Comparison of ENCODE assay signal across 8 cellular contexts in genomic region chr16:53773150-53773846, GRCh38.
A peak's percentile ranks its signal among the peaks of the same experiment; 100 is the strongest.
DNase-seq lines count a peak whose midpoint lies in the region; ATAC-seq, FAIRE-seq and TF ChIP-seq lines count a peak whose summit lies in the region.

No MANE protein-coding gene starts in this region.

- H3K4me3 ChIP-seq in AG10803 (ENCODE audit: low read length) (no peak overlapping the region), LNCaP clone FGC (ENCODE audit: low read depth, low read length) (no peak overlapping the region), esophagus squamous epithelium (no peak overlapping the region)

- FAIRE-seq in RCC 7860 (lab: Jason Lieb, UNC): peak; percentile 91

- peaks cover 5% of the 10 kb centered on the region for H3K9me3 Mint-ChIP-seq in nephron

- no peaks in the 10 kb centered on the region for H3K27me3 Mint-ChIP-seq in nephron (ENCODE audit: low read depth)

- TF ChIP-seq POLR2A in esophagus squamous epithelium (IDR thresholded peaks at IDR 0.05): no peak

- intact Hi-C loops in esophagus squamous epithelium (cut with DNase I): loop anchor here (10.0 kb wide), 1 partner anchor 122 kb away; no protein-coding TSS in a partner anchor

- peaks cover 15 to 93% (median 38%) of the 10 kb centered on the region in 3 donors for H3K4me1 ChIP-seq in esophagus squamous epithelium

- ATAC-seq in HG03439 (IDR thresholded peaks at IDR 0.05; ENCODE audit: unreplicated experiment): no peak

- peak; percentile 83 for DNase-seq in AG10803 (ENCODE audit: low read depth)
- peak; percentile 27 for DNase-seq in GM13976 (ENCODE audit: low spot score)
- DNase-seq in LNCaP clone FGC (ENCODE audit: low read depth): peak; percentile 82
- peak; percentile 77 for DNase-seq in RCC 7860 (ENCODE audit: low spot score)
- DNase-seq in esophagus squamous epithelium (lab: John Stamatoyannopoulos, UW): no peak
- no peak for DNase-seq in mesenteric fat pad (ENCODE audit: low spot score)

- H3K4me1 Mint-ChIP-seq in nephron: peaks cover 22% of the 10 kb centered on the region

- H3K4me3 Mint-ChIP-seq in nephron: no peak overlapping the region

- peaks cover 3% of the 10 kb centered on the region for H3K36me3 Mint-ChIP-seq in nephron (ENCODE audit: low read depth)

- H3K9me3 ChIP-seq in esophagus squamous epithelium: no peaks in the 10 kb centered on the region

- in situ Hi-C loops in GM13976 (cut with MboI; ENCODE audit: low sequenced_read_pairs, unreplicated experiment): no loop called here

- H3K27me3 ChIP-seq in esophagus squamous epithelium: no peaks in the 10 kb centered on the region

- 47 to 50% methylated on average over 5 of the region's 5 CpGs for WGBS in esophagus squamous epithelium, 2 donors

- H3K27ac ChIP-seq in esophagus squamous epithelium: peak overlapping the region in 1 of 4 donors; percentile 6

- no peak overlapping the region for H3K27ac Mint-ChIP-seq in nephron

- TF ChIP-seq CTCF in AG10803 (conservative IDR thresholded peaks at IDR 0.05; ENCODE audit: low read length) (peak; percentile 85), GM13976 (IDR thresholded peaks at IDR 0.05; ENCODE audit: borderline replicate concordance, control extremely low read depth, extremely low read depth, insufficient read depth, missing control alignments) (peak; percentile 47), LNCaP clone FGC (IDR thresholded peaks at IDR 0.05; ENCODE audit: control insufficient read depth, extremely low read depth, insufficient read depth) (peak; percentile 85), esophagus squamous epithelium (IDR thresholded peaks at IDR 0.05) (peak; percentile 18 to 67 (median 45)), nephron (IDR thresholded peaks at IDR 0.05; ENCODE audit: unreplicated experiment in 3 of 3) (peak; percentile 61 to 69 (median 63))

- H3K36me3 ChIP-seq in esophagus squamous epithelium: no peaks in the 10 kb centered on the region

Comparison
In these comparisons a context has a peak if more than half of its experiments do, and no peak if none do; other contexts are left out.
1. DNase-seq: peak in AG10803 (single experiment), GM13976 (single experiment), LNCaP clone FGC (single experiment) and RCC 7860 (single experiment); none in esophagus squamous epithelium (single experiment) and mesenteric fat pad (single experiment).
2. Peak in every context shown above with its lines, with median percentiles within 50 percentile points of each other: CTCF ChIP-seq.